ENCODE assay signal across 34 cellular contexts in genomic region chr14:41761204-41761603, GRCh38.
"Had no signal": no experiment of that assay in that cellular context is flagged by ENCODE, and none has a peak within 500 bp of the region (broad histone marks: within the 10 kb centered on the region; RNA-seq: fewer than 3 reads in every experiment).

No MANE protein-coding gene starts in this region.

- FAIRE-seq: astrocyte, bronchial epithelial cell had no signal

- H3K4me1 ChIP-seq: adrenal gland, ascending aorta, body of pancreas, breast epithelium had no signal

- H3K27ac ChIP-seq: adrenal gland, ascending aorta, body of pancreas, brain microvascular endothelial cell, breast epithelium, cardiac muscle cell had no signal

- ATAC-seq: activated naive CD4-positive, alpha-beta T cell treated with anti-CD3 and anti-CD28 coated beads, Interleukin-2, amount 50 U/mL, for 72 hours; activated naive CD8-positive, alpha-beta T cell treated with anti-CD3 and anti-CD28 coated beads, Interleukin-2, amount 50 U/mL, for 24 hours; activated T-cell treated with anti-CD3 and anti-CD28 coated beads, Interleukin-2, amount 50 U/mL, for 4 hours; activated T-cell treated with anti-CD3 and anti-CD28 coated beads, Interleukin-2, amount 50 U/mL, for 72 hours; activated T-helper 17 cell treated with anti-CD3 and anti-CD28 coated beads, Interleukin-2, amount 50 U/mL, for 72 hours; body of pancreas had no signal

- H3K36me3 ChIP-seq: adrenal gland, ascending aorta, brain microvascular endothelial cell, breast epithelium, cardiac muscle cell had no signal

- H3K27me3 ChIP-seq: adrenal gland, ascending aorta, body of pancreas, brain microvascular endothelial cell, breast epithelium, cardiac muscle cell had no signal

- DNase-seq: activated effector memory CD4-positive, alpha-beta T cell treated with anti-CD3 and anti-CD28 coated beads, Interleukin-2, amount 50 U/mL, for 16 hours; activated effector memory CD4-positive, alpha-beta T cell treated with Interleukin-2 at 50 U/mL for 16 hours; activated gamma-delta T cell; activated gamma-delta T cell treated with Interleukin-2 at 50 U/mL for 16 hours; activated naive CD4-positive, alpha-beta T cell; activated naive CD4-positive, alpha-beta T cell treated with anti-CD3 and anti-CD28 coated beads for 36 hours; activated naive CD4-positive, alpha-beta T cell treated with anti-CD3 and anti-CD28 coated beads, Interleukin-2, amount 10 ng/mL, durations not matched to agents 7 days and 5 days; activated naive CD4-positive, alpha-beta T cell treated with anti-CD3 and anti-CD28 coated beads, Interleukin-2, amount 50 U/mL, for 16 hours; activated naive CD4-positive, alpha-beta T cell treated with Interleukin-2 at 50 U/mL for 16 hours; activated naive CD8-positive, alpha-beta T cell treated with anti-CD3 and anti-CD28 coated beads for 36 hours; activated naive CD8-positive, alpha-beta T cell treated with anti-CD3 and anti-CD28 coated beads, Interleukin-2, amount 10 ng/mL, durations not matched to agents 7 days and 5 days; activated naive CD8-positive, alpha-beta T cell treated with anti-CD3 and anti-CD28 coated beads, Interleukin-2, amount 50 U/mL, for 24 hours; activated T-cell treated with anti-CD3 and anti-CD28 coated beads, Interleukin-2, amount 50 U/mL, for 1 hour; activated T-cell treated with anti-CD3 and anti-CD28 coated beads, Interleukin-2, amount 50 U/mL, for 24 hours; activated T-cell treated with anti-CD3 and anti-CD28 coated beads, Interleukin-2, amount 50 U/mL, for 4 hours; activated T-cell treated with anti-CD3 and anti-CD28 coated beads, Interleukin-2, amount 50 U/mL, for 48 hours; activated T-cell treated with anti-CD3 and anti-CD28 coated beads, Interleukin-2, amount 50 U/mL, for 72 hours; adrenal gland; amniotic stem cell; amygdala; anterior cingulate cortex; aorta; body of pancreas; brain microvascular endothelial cell; caudate nucleus; central memory CD4-positive, alpha-beta T cell; cerebellar nuclear complex had no signal

- H3K9me3 ChIP-seq: adrenal gland, ascending aorta, body of pancreas, breast epithelium had no signal

- H3K4me3 ChIP-seq: adrenal gland, ascending aorta, body of pancreas, breast epithelium, cardiac muscle cell had no signal
